Comparison of ENCODE assay signal across 8 cellular contexts in genomic region chr15:63256433-63256884, GRCh38. TPM values are rescaled to one million over a fixed set of nuclear protein-coding genes. Genes with fewer than 3 reads are reported as not detected.
DNase-seq lines count a peak whose midpoint lies in the region; TF ChIP-seq lines count a peak whose summit lies in the region.

No MANE protein-coding gene starts in this region.

- TF ChIP-seq EP300 in SK-N-SH (IDR thresholded peaks at IDR 0.05; ENCODE audit: borderline replicate concordance in 1 of 2, low read depth in 1 of 2, low read length in 1 of 2): no peak

- TF ChIP-seq CTCF in SK-N-SH (IDR thresholded peaks at IDR 0.05) (no peak), fibroblast of pulmonary artery (IDR thresholded peaks at IDR 0.05; ENCODE audit: low read length, missing control alignments) (no peak)

- no peaks in the 10 kb centered on the region for H3K9me3 ChIP-seq in SK-N-SH

- TF ChIP-seq RAD21 in SK-N-SH (IDR thresholded peaks at IDR 0.05; ENCODE audit: low read length): no peak

- POLR2A ChIA-PET in SK-N-SH (lab: Yijun Ruan, JAX): no interaction called here

- peaks cover 2 to 46% of the 10 kb centered on the region in 2 experiments for H3K36me3 ChIP-seq in SK-N-SH (replicated peaks in 1 of 2; ENCODE audit: control insufficient read depth in 1 of 2, insufficient read depth in 2 of 2, low read length in 1 of 2)

- H3K27me3 ChIP-seq in SK-N-SH (ENCODE audit: insufficient read depth): no peaks in the 10 kb centered on the region

- H2AFZ ChIP-seq in SK-N-SH (ENCODE audit: low read depth): no peak overlapping the region

- CTCF ChIA-PET in SK-N-SH (lab: Yijun Ruan, JAX): interaction anchor here (2.2 kb wide), 1 partner anchor 8 kb away, joined by 6 read pairs; no protein-coding TSS in a partner anchor

- H3K9ac ChIP-seq in SK-N-SH: peak overlapping the region; percentile 33; the same call in 1 of the 2 replicates

- H3K79me2 ChIP-seq in SK-N-SH (ENCODE audit: insufficient read depth): peaks cover 6% of the 10 kb centered on the region; the same call in 1 of the 2 replicates

- H3K4me2 ChIP-seq in SK-N-SH: peak overlapping the region; percentile 45; the same call in 1 of the 2 replicates

- DNase-seq in NCI-H2171 treated with DMSO at 0.1 percent for 48 hours (lab: John Stamatoyannopoulos, UW) (peak; percentile 28), NCI-H2171 (lab: John Stamatoyannopoulos, UW) (no peak), SK-N-SH (no peak), fibroblast of pulmonary artery (ENCODE audit: low read depth) (peak; percentile 78), skeletal muscle cell (ENCODE audit: low read depth) (peak; percentile 69), posterior vena cava (ENCODE audit: low spot score) (no peak), DMS53 treated with DMSO at 0.1 percent for 48 hours (lab: John Stamatoyannopoulos, UW; ENCODE audit: unreplicated experiment) (no peak)
- DNase-seq in activated CD4-positive, alpha-beta T cell treated with anti-CD3 and anti-CD28 coated beads, Interleukin-2, amount 50 U/mL, for 1 hour: no peak

- H3K4me3 ChIP-seq in SK-N-SH (ENCODE audit: low read depth in 2 of 2, low read length in 1 of 2) (no peak overlapping the region), fibroblast of pulmonary artery (replicated peaks; ENCODE audit: low read depth, low read length) (no peak overlapping the region), skeletal muscle cell (ENCODE audit: low read depth, low read length) (no peak overlapping the region)

- H4K20me1 ChIP-seq in SK-N-SH (ENCODE audit: insufficient read depth): no peaks in the 10 kb centered on the region

- intact Hi-C loops in posterior vena cava (cut with DNase I): no loop called here

- H3F3A ChIP-seq in SK-N-SH (replicated peaks; ENCODE audit: insufficient read depth): peaks cover 17% of the 10 kb centered on the region

- H3K9me2 ChIP-seq in SK-N-SH: no peaks in the 10 kb centered on the region

- 51% methylated on average over 4 of the region's 4 CpGs for WGBS in SK-N-SH (ENCODE audit: low lambda C conversion rate)

- peak overlapping the region; percentile 67 to 89; a peak in 3 of 4 replicates for H3K27ac ChIP-seq in SK-N-SH (ENCODE audit: low read depth in 2 of 2, low read length in 1 of 2)

- H3K4me1 ChIP-seq in SK-N-SH (ENCODE audit: control insufficient read depth in 1 of 2, insufficient read depth in 2 of 2, low read depth in 1 of 2, low read length in 1 of 2): peaks cover 2 to 27% of the 10 kb centered on the region in 2 experiments

TF ChIP-seq in SK-N-SH, 30 proteins besides CTCF, POLR2A, EP300 and RAD21:
- TF ChIP-seq JUND (IDR thresholded peaks at IDR 0.05): peak; percentile 77
- TF ChIP-seq USF2 (IDR thresholded peaks at IDR 0.05; ENCODE audit: borderline replicate concordance, low read depth, low read length): no peak
- TF ChIP-seq FOXJ3 (CRISPR knock-in tag; IDR thresholded peaks at IDR 0.05): no peak
- TF ChIP-seq TCF12 (IDR thresholded peaks at IDR 0.05): peak; percentile 57; the same call in 1 of the 2 replicates
- TF ChIP-seq PBX3 (IDR thresholded peaks at IDR 0.05): no peak
- TF ChIP-seq SIN3A (IDR thresholded peaks at IDR 0.05; ENCODE audit: borderline replicate concordance, low read depth, low read length): no peak
- TF ChIP-seq IRF3 (IDR thresholded peaks at IDR 0.05; ENCODE audit: low read depth, low read length): no peak
- peak; percentile 26; the same call in 1 of the 2 replicates for TF ChIP-seq TEAD4 (IDR thresholded peaks at IDR 0.05; ENCODE audit: borderline replicate concordance, insufficient read depth)
- peak; percentile 70; the same call in 1 of the 2 replicates for TF ChIP-seq FOSL2 (IDR thresholded peaks at IDR 0.05; ENCODE audit: borderline replicate concordance, low read depth)
- TF ChIP-seq RCOR1 (IDR thresholded peaks at IDR 0.05; ENCODE audit: low read length): no peak
- TF ChIP-seq NRF1 (IDR thresholded peaks at IDR 0.05; ENCODE audit: low read depth, low read length): no peak
- TF ChIP-seq TAF1 (IDR thresholded peaks at IDR 0.05; ENCODE audit: borderline replicate concordance, low read depth, low read length): no peak

RNA-seq across cellular contexts. Expression of gene APH1B, which starts 20.9 kb away (rescaled TPM):
- polyA plus RNA-seq in SK-N-SH (2012; rRNA removed): 7.6 and 11.2 TPM in 2 replicates
- polyA plus RNA-seq in SK-N-SH (2012; cell fraction: cytosol; rRNA removed): 9.1 and 10.1 TPM in 2 replicates
- polyA plus RNA-seq in SK-N-SH (2012; cell fraction: nucleus; rRNA removed): 8.6 and 15.1 TPM in 2 replicates
- total RNA-seq in posterior vena cava: 10 to 100 TPM; 20.9 to 21.2 TPM

Comparison
In these comparisons a context has a peak if more than half of its experiments do, and no peak if none do; other contexts are left out.
1. DNase-seq: peak in NCI-H2171 treated with DMSO at 0.1 percent for 48 hours (single experiment), fibroblast of pulmonary artery (single experiment) and skeletal muscle cell (single experiment); none in NCI-H2171 (single experiment), SK-N-SH (single experiment), activated CD4-positive, alpha-beta T cell treated with anti-CD3 and anti-CD28 coated beads, Interleukin-2, amount 50 U/mL, for 1 hour (single experiment), posterior vena cava (single experiment) and DMS53 treated with DMSO at 0.1 percent for 48 hours (single experiment).